ENCODE assay signal across 8 cellular contexts in genomic region chr1:158203693-158204457, GRCh38. TPM values are rescaled to one million over a fixed set of nuclear protein-coding genes. Genes with fewer than 3 reads are reported as not detected.
A peak's percentile ranks its signal among the peaks of the same experiment; 100 is the strongest.
DNase-seq lines count a peak whose midpoint lies in the region; ATAC-seq and TF ChIP-seq lines count a peak whose summit lies in the region.

No MANE protein-coding gene starts in this region.

- peaks cover 3% of the 10 kb centered on the region for H3K9me3 ChIP-seq in WERI-Rb-1 (ENCODE audit: severe bottlenecking)

- H3K27me3 ChIP-seq in WERI-Rb-1 (ENCODE audit: insufficient read depth, low read depth, severe bottlenecking), result peaks cover 76% of the 10 kb centered on the region

- DNase-seq in NCI-H2081 (lab: John Stamatoyannopoulos, UW) (peak; percentile 52 to 57), NCI-H2081 treated with DMSO at 0.1 percent for 48 hours (lab: John Stamatoyannopoulos, UW) (no peak), NCI-H1105 treated with DMSO at 0.1 percent for 48 hours (lab: John Stamatoyannopoulos, UW) (peak; percentile 99), WERI-Rb-1 (peak; percentile 37), glomerular endothelial cell (ENCODE audit: extremely low read depth, low read depth, low spot score) (peak; percentile 65), retinal pigment epithelial cell (ENCODE audit: low read depth) (peak; percentile 27)

- H3K4me3 ChIP-seq in WERI-Rb-1 (ENCODE audit: low read depth, low read length) (no peak overlapping the region), retinal pigment epithelial cell (ENCODE audit: low read length) (no peak overlapping the region)

- peak; percentile 54 for ATAC-seq in GM19467 (IDR thresholded peaks at IDR 0.05; ENCODE audit: unreplicated experiment)
- no peak for ATAC-seq in GM21381 (IDR thresholded peaks at IDR 0.05; ENCODE audit: unreplicated experiment)

- H3K27ac ChIP-seq in WERI-Rb-1, result no peak overlapping the region

- TF ChIP-seq CTCF in WERI-Rb-1 (IDR thresholded peaks at IDR 0.05; ENCODE audit: low read depth, low read length) (peak; percentile 60), retinal pigment epithelial cell (conservative IDR thresholded peaks at IDR 0.05; ENCODE audit: low read depth, low read length) (peak; percentile 72)

- H3K36me3 ChIP-seq in WERI-Rb-1, result no peaks in the 10 kb centered on the region

RNA-seq across cellular contexts. Expression of gene CD1D, which starts 23.2 kb away (rescaled TPM):
- total RNA-seq in glomerular endothelial cell, result 0.06 TPM in 1 of 2 replicates, not detected in the other

RNA-seq across cellular contexts. Expression of gene CD1A, which starts 50.3 kb away (rescaled TPM):
- not detected in 2 replicates for total RNA-seq in glomerular endothelial cell
